In the genomic region with DNA sequence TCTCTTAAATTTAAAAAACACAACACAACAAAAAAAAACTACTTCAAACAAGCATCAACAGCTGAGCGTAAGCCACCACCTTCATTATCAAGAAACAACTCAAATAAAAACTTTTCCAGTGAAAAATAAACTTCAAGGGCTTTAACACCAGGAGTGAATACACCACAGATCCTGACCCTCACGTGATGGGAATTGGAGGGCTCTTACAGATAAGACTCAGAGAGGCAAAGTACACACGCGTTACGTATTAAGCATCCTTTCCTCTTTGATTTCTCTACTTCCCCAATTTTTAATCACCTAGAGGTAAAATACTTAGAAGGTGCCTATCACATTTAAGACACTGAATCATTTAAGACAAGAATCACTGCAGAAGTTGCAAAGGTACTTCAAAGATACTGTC, we compare ENCODE assay signal across 9 cellular contexts. TPM values are rescaled to one million over a fixed set of nuclear protein-coding genes. Genes with fewer than 3 reads are reported as not detected.
A peak's percentile ranks its signal among the peaks of the same experiment; 100 is the strongest.
DNase-seq lines count a peak whose midpoint lies in the region; ATAC-seq and TF ChIP-seq lines count a peak whose summit lies in the region.
"Had no signal": no experiment of that assay in that cellular context is flagged by ENCODE, and none has a peak within 500 bp of the region (broad histone marks: within the 10 kb centered on the region; RNA-seq: fewer than 3 reads in every experiment).

No MANE protein-coding gene starts in this region.

- H3K4me1 ChIP-seq in left lung = peaks cover 6 to 7% of the 10 kb centered on the region in 2 donors
- H3K4me1 ChIP-seq in testis = peaks cover 13% of the 10 kb centered on the region

- H3K4me3 ChIP-seq in astrocyte of the spinal cord (ENCODE audit: low read depth, low read length) = peak overlapping the region; percentile 77
- peak overlapping the region; percentile 53 to 55 for H3K4me3 ChIP-seq in left lung
- H3K4me3 ChIP-seq in testis = peak overlapping the region; percentile 67 to 71
- H3K4me3 ChIP-seq: BLaER1 treated with 17β-estradiol and CSF1 and Interleukin-3, amounts not matched to agents 10 nM and 100 nM had no signal

- H3K27me3 ChIP-seq in left lung (no peaks in the 10 kb centered on the region), testis (no peaks in the 10 kb centered on the region)

- H3K9me3 ChIP-seq in left lung (no peaks in the 10 kb centered on the region), testis (no peaks in the 10 kb centered on the region)
- H3K9me3 ChIP-seq: BLaER1 treated with 17β-estradiol and CSF1 and Interleukin-3, amounts not matched to agents 10 nM and 100 nM had no signal

- TF ChIP-seq POLR2A in testis (IDR thresholded peaks at IDR 0.05) = no peak

- peak overlapping the region; percentile 89 for H3K4me3 Mint-ChIP-seq in activated CD4-positive, alpha-beta T cell treated with anti-CD3 and anti-CD28 coated beads, Interleukin-2, amount 10 ng/mL, durations not matched to agents 24 days and 14 days

- H3K36me3 ChIP-seq in left lung (no peaks in the 10 kb centered on the region), testis (ENCODE audit: low read depth, missing control alignments) (no peaks in the 10 kb centered on the region)
- H3K36me3 ChIP-seq: BLaER1 treated with 17β-estradiol and CSF1 and Interleukin-3, amounts not matched to agents 10 nM and 100 nM had no signal

- H3K27ac Mint-ChIP-seq in activated CD4-positive, alpha-beta T cell treated with anti-CD3 and anti-CD28 coated beads, Interleukin-2, amount 10 ng/mL, durations not matched to agents 24 days and 14 days = no peak overlapping the region

- ATAC-seq in left lung (peak; percentile 51), HG03095 (IDR thresholded peaks at IDR 0.05; ENCODE audit: unreplicated experiment) (no peak), HG03045 (IDR thresholded peaks at IDR 0.05; ENCODE audit: unreplicated experiment) (no peak)

- in situ Hi-C loops in astrocyte of the spinal cord (cut with HindIII; ENCODE audit: low sequenced_read_pairs) = no loop called here

- 7 to 8% methylated on average over 5 of the region's 5 CpGs for WGBS in testis, 2 donors

- no peak for DNase-seq in activated CD4-positive, alpha-beta T cell treated with anti-CD3 and anti-CD28 coated beads, Interleukin-2, amount 10 ng/mL, durations not matched to agents 24 days and 14 days
- no peak for DNase-seq in activated CD4-positive, alpha-beta T cell treated with anti-CD3 and anti-CD28 coated beads, Interleukin-2, amount 50 U/mL, for 48 hours
- DNase-seq in astrocyte of the spinal cord (ENCODE audit: low read depth, low spot score) = no peak
- DNase-seq in left lung = no peak
- DNase-seq in testis = peak; percentile 57
- no peak for DNase-seq in AG08396 (ENCODE audit: low spot score)

- H3K27me3 Mint-ChIP-seq in activated CD4-positive, alpha-beta T cell treated with anti-CD3 and anti-CD28 coated beads, Interleukin-2, amount 10 ng/mL, durations not matched to agents 24 days and 14 days = peaks cover 52% of the 10 kb centered on the region

- TF ChIP-seq CTCF in astrocyte of the spinal cord (IDR thresholded peaks at IDR 0.05; ENCODE audit: low read depth, low read length) = no peak
- TF ChIP-seq CTCF in left lung (IDR thresholded peaks at IDR 0.05) = no peak
- no peak for TF ChIP-seq CTCF in testis (IDR thresholded peaks at IDR 0.05)

- intact Hi-C loops in activated CD4-positive, alpha-beta T cell treated with anti-CD3 and anti-CD28 coated beads, Interleukin-2, amount 10 ng/mL, durations not matched to agents 24 days and 14 days (cut with micrococcal nuclease) = no loop called here
- intact Hi-C loops in left lung (cut with DNase I) = no loop called here
- intact Hi-C loops in testis (cut with DNase I; ENCODE audit: low total_unique reads) = no loop called here

- no peaks in the 10 kb centered on the region for H3K36me3 Mint-ChIP-seq in activated CD4-positive, alpha-beta T cell treated with anti-CD3 and anti-CD28 coated beads, Interleukin-2, amount 10 ng/mL, durations not matched to agents 24 days and 14 days (ENCODE audit: low read depth)

- H3K9me3 Mint-ChIP-seq in activated CD4-positive, alpha-beta T cell treated with anti-CD3 and anti-CD28 coated beads, Interleukin-2, amount 10 ng/mL, durations not matched to agents 24 days and 14 days = peaks cover 9% of the 10 kb centered on the region

- H3K4me1 Mint-ChIP-seq in activated CD4-positive, alpha-beta T cell treated with anti-CD3 and anti-CD28 coated beads, Interleukin-2, amount 10 ng/mL, durations not matched to agents 24 days and 14 days = peaks cover 17% of the 10 kb centered on the region

- H3K27ac ChIP-seq in left lung (peak overlapping the region; percentile 91 to 96), testis (peak overlapping the region; percentile 89 to 93)
- H3K27ac ChIP-seq: BLaER1 treated with 17β-estradiol and CSF1 and Interleukin-3, amounts not matched to agents 10 nM and 100 nM had no signal

RNA-seq across cellular contexts. Expression of gene STARD13, which starts 0.6 kb away (rescaled TPM):
- total RNA-seq in activated CD4-positive, alpha-beta T cell treated with anti-CD3 and anti-CD28 coated beads, Interleukin-2, amount 10 ng/mL, durations not matched to agents 24 days and 14 days = 7.7 and 8.2 TPM in 2 replicates
- total RNA-seq in left lung (10 to 100 TPM; 28.1 to 43.6 TPM), testis (10 to 100 TPM; 24.4 to 33.7 TPM)
- polyA plus RNA-seq in testis (ENCODE audit: insufficient read depth, low read depth, low replicate concordance) = 7.2 TPM
